ENCODE assay signal across 19 cellular contexts in genomic region chr2:189285351-189285750, GRCh38.
DNase-seq lines count a peak whose midpoint lies in the region; ATAC-seq and TF ChIP-seq lines count a peak whose summit lies in the region.
"Had no signal": no experiment of that assay in that cellular context is flagged by ENCODE, and none has a peak within 500 bp of the region (broad histone marks: within the 10 kb centered on the region; RNA-seq: fewer than 3 reads in every experiment).

No MANE protein-coding gene starts in this region.

- H3K27me3 Mint-ChIP-seq in activated naive CD4-positive, alpha-beta T cell treated with anti-CD3 and anti-CD28 coated beads for 36 hours (ENCODE audit: low read depth) = no peaks in the 10 kb centered on the region
- H3K27me3 Mint-ChIP-seq in neural progenitor cell (ENCODE audit: insufficient read depth, low read depth) = no peaks in the 10 kb centered on the region
- H3K27me3 Mint-ChIP-seq: activated CD8-positive, alpha-beta memory T cell treated with anti-CD3 and anti-CD28 coated beads, Interleukin-2, amount 10 ng/mL, durations not matched to agents 7 days and 5 days; CD8-positive, alpha-beta memory T cell; T-helper 17 cell had no signal

- BruUV-seq in Panc1 (replicated peaks; lab: Mats Ljungman, UMichigan) = no TSS peak

- in situ Hi-C loops in Panc1 (cut with HindIII; ENCODE audit: low pct_unique_long_range_greater_than_20kb, low sequenced_read_pairs) = no loop called here

- H3K9ac ChIP-seq in fibroblast of lung (ENCODE audit: insufficient read depth, low read length) = no peak overlapping the region
- no peak overlapping the region for H3K9ac ChIP-seq in neural progenitor cell

- H3K27me3 ChIP-seq in Panc1 (ENCODE audit: control insufficient read depth, insufficient read depth, low read length) (no peaks in the 10 kb centered on the region), fibroblast of lung (ENCODE audit: control insufficient read depth, insufficient read depth, low read length) (no peaks in the 10 kb centered on the region), neural progenitor cell (no peaks in the 10 kb centered on the region)
- H3K27me3 ChIP-seq: stomach had no signal

- DNase-seq in activated naive CD4-positive, alpha-beta T cell treated with anti-CD3 and anti-CD28 coated beads for 36 hours = no peak
- DNase-seq in activated naive CD4-positive, alpha-beta T cell (lab: John Stamatoyannopoulos, UW) = no peak
- DNase-seq in Panc1 (ENCODE audit: low read depth, low spot score) (no peak), fibroblast of lung (ENCODE audit: low read depth in 2 of 2) (peak in 1 of 2 donors; percentile 49), neural progenitor cell (ENCODE audit: low spot score) (no peak), GM10266 (ENCODE audit: extremely low spot score) (no peak), SHP77 (lab: John Stamatoyannopoulos, UW) (no peak)
- DNase-seq: activated CD4-positive, CD25-positive, alpha-beta regulatory T cell; activated CD8-positive, alpha-beta memory T cell treated with anti-CD3 and anti-CD28 coated beads, Interleukin-2, amount 10 ng/mL, durations not matched to agents 7 days and 5 days; activated effector memory CD4-positive, alpha-beta T cell treated with anti-CD3 and anti-CD28 coated beads, Interleukin-2, amount 50 U/mL, for 16 hours; CD8-positive, alpha-beta memory T cell; Kasumi-1; natural killer cell; NCI-H146; NK-92 treated with Interleukin-12 subunit alpha and Interleukin-12 subunit beta, amount 100 ng/mL, for 24 hours; stomach; T-helper 17 cell had no signal

- peaks cover 4% of the 10 kb centered on the region for H3K36me3 Mint-ChIP-seq in activated naive CD4-positive, alpha-beta T cell treated with anti-CD3 and anti-CD28 coated beads for 36 hours (ENCODE audit: low read depth)
- no peaks in the 10 kb centered on the region for H3K36me3 Mint-ChIP-seq in neural progenitor cell
- H3K36me3 Mint-ChIP-seq: activated CD8-positive, alpha-beta memory T cell treated with anti-CD3 and anti-CD28 coated beads, Interleukin-2, amount 10 ng/mL, durations not matched to agents 7 days and 5 days; CD8-positive, alpha-beta memory T cell had no signal

- H2AFZ ChIP-seq in fibroblast of lung (ENCODE audit: low read length) (no peak overlapping the region), neural progenitor cell (replicated peaks) (no peak overlapping the region)

- no peaks in the 10 kb centered on the region for H3K36me3 ChIP-seq in Panc1 (ENCODE audit: control insufficient read depth, insufficient read depth, low read length)
- H3K36me3 ChIP-seq in fibroblast of lung (ENCODE audit: control insufficient read depth, insufficient read depth, low read length) = no peaks in the 10 kb centered on the region
- H3K36me3 ChIP-seq in neural progenitor cell = no peaks in the 10 kb centered on the region
- H3K36me3 ChIP-seq: stomach had no signal

- CTCF ChIA-PET in activated naive CD4-positive, alpha-beta T cell treated with anti-CD3 and anti-CD28 coated beads for 36 hours (lab: Charles Lee) = interaction anchor here (0.9 to 3.3 kb wide), 7 partner anchors 9 to 191 kb away, joined by 3 to 17 read pairs (median 4); no protein-coding TSS in a partner anchor
- CTCF ChIA-PET in Panc1 (lab: Charles Lee) = no interaction called here

- no peak overlapping the region for H3K4me3 Mint-ChIP-seq in activated naive CD4-positive, alpha-beta T cell treated with anti-CD3 and anti-CD28 coated beads for 36 hours
- H3K4me3 Mint-ChIP-seq in neural progenitor cell = no peak overlapping the region
- H3K4me3 Mint-ChIP-seq: activated CD8-positive, alpha-beta memory T cell treated with anti-CD3 and anti-CD28 coated beads, Interleukin-2, amount 10 ng/mL, durations not matched to agents 7 days and 5 days; CD8-positive, alpha-beta memory T cell; natural killer cell; T-helper 17 cell had no signal

- H3K4me1 Mint-ChIP-seq in activated naive CD4-positive, alpha-beta T cell treated with anti-CD3 and anti-CD28 coated beads for 36 hours (ENCODE audit: low read depth) = peaks cover 49% of the 10 kb centered on the region
- peaks cover 26% of the 10 kb centered on the region for H3K4me1 Mint-ChIP-seq in neural progenitor cell
- H3K4me1 Mint-ChIP-seq: activated CD8-positive, alpha-beta memory T cell treated with anti-CD3 and anti-CD28 coated beads, Interleukin-2, amount 10 ng/mL, durations not matched to agents 7 days and 5 days; natural killer cell had no signal

- H4K20me1 ChIP-seq in fibroblast of lung (ENCODE audit: control insufficient read depth, extremely low read depth, insufficient read depth, low read length) = no peaks in the 10 kb centered on the region
- H4K20me1 ChIP-seq in neural progenitor cell (ENCODE audit: low read depth) = no peaks in the 10 kb centered on the region

- H3K27ac Mint-ChIP-seq in activated naive CD4-positive, alpha-beta T cell treated with anti-CD3 and anti-CD28 coated beads for 36 hours = peak overlapping the region; percentile 90
- H3K27ac Mint-ChIP-seq in neural progenitor cell = no peak overlapping the region
- H3K27ac Mint-ChIP-seq: activated CD8-positive, alpha-beta memory T cell treated with anti-CD3 and anti-CD28 coated beads, Interleukin-2, amount 10 ng/mL, durations not matched to agents 7 days and 5 days; natural killer cell; T-helper 17 cell had no signal

- peak overlapping the region; percentile 13 for H3K27ac ChIP-seq in Panc1 (ENCODE audit: low read length)
- peak overlapping the region; percentile 64 for H3K27ac ChIP-seq in fibroblast of lung (ENCODE audit: insufficient read depth, low read length)
- peak overlapping the region in 15 of 21 experiments; percentile 3 to 80 (median 39) for H3K27ac ChIP-seq in skin epidermis
- no peak overlapping the region for H3K27ac ChIP-seq in neural progenitor cell

- H3K9me3 Mint-ChIP-seq in activated naive CD4-positive, alpha-beta T cell treated with anti-CD3 and anti-CD28 coated beads for 36 hours = peaks cover 5% of the 10 kb centered on the region
- H3K9me3 Mint-ChIP-seq in neural progenitor cell = peaks cover 9% of the 10 kb centered on the region
- H3K9me3 Mint-ChIP-seq: CD8-positive, alpha-beta memory T cell had no signal

- peak overlapping the region; percentile 54 for H3K4me2 ChIP-seq in fibroblast of lung (ENCODE audit: extremely low read depth, insufficient read depth, low read length)
- H3K4me2 ChIP-seq in neural progenitor cell = no peak overlapping the region

- H3K4me3 ChIP-seq in Panc1 (ENCODE audit: low read depth in 2 of 2, low read length in 2 of 2) (no peak overlapping the region), fibroblast of lung (replicated peaks in 1 of 4; ENCODE audit: control extremely low read depth in 1 of 4, insufficient read depth in 1 of 4, low read depth in 3 of 4, low read length in 4 of 4) (no peak overlapping the region), skin epidermis (no peak overlapping the region), neural progenitor cell (no peak overlapping the region)
- H3K4me3 ChIP-seq: lung, stomach had no signal

- H3F3A ChIP-seq in neural progenitor cell (ENCODE audit: low read depth) = no peaks in the 10 kb centered on the region

- ATAC-seq in Panc1 = no peak
- ATAC-seq: activated CD8-positive, alpha-beta memory T cell treated with anti-CD3 and anti-CD28 coated beads, Interleukin-2, amount 10 ng/mL, durations not matched to agents 7 days and 5 days; natural killer cell; T-helper 17 cell had no signal

- intact Hi-C loops in activated naive CD4-positive, alpha-beta T cell treated with anti-CD3 and anti-CD28 coated beads for 36 hours (cut with micrococcal nuclease) = loop anchor here (5.0 kb wide), 1 partner anchor 497 kb away; the partner anchor contains the start of genes ORMDL1 and PMS1
- intact Hi-C loops in Panc1 (cut with micrococcal nuclease; ENCODE audit: unreplicated experiment) = loop anchor here (5.0 to 10.0 kb wide), 2 partner anchors 81 to 127 kb away; no protein-coding TSS in a partner anchor

- H3K4me1 ChIP-seq in Panc1 (ENCODE audit: control insufficient read depth, insufficient read depth, low read length) (peaks cover 12% of the 10 kb centered on the region), fibroblast of lung (ENCODE audit: control insufficient read depth, extremely low read depth, insufficient read depth, low read length) (peaks cover 18% of the 10 kb centered on the region), neural progenitor cell (peaks cover 10% of the 10 kb centered on the region)

- TF ChIP-seq CTCF in Panc1 (IDR thresholded peaks at IDR 0.05) (no peak), fibroblast of lung (conservative IDR thresholded peaks at IDR 0.05 in 1 of 2, IDR thresholded peaks at IDR 0.05 in 1 of 2; ENCODE audit: low read depth in 1 of 2, low read length in 2 of 2) (no peak), neural progenitor cell (IDR thresholded peaks at IDR 0.05) (no peak), GM10266 (IDR thresholded peaks at IDR 0.05; ENCODE audit: control insufficient read depth, insufficient read depth, low read depth, missing control alignments) (no peak)

- POLR2A ChIA-PET in Panc1 (lab: Charles Lee) = interaction anchor here (0.6 kb wide), 1 partner anchor 79 kb away, joined by 5 read pairs; no protein-coding TSS in a partner anchor

- H3K9me3 ChIP-seq in Panc1 (ENCODE audit: control insufficient read depth, insufficient read depth, low read depth, low read length) = peaks cover 2% of the 10 kb centered on the region; the same call in 1 of the 2 replicates
- H3K9me3 ChIP-seq in fibroblast of lung (ENCODE audit: control insufficient read depth, insufficient read depth, low read depth, low read length) = no peaks in the 10 kb centered on the region
- no peaks in the 10 kb centered on the region for H3K9me3 ChIP-seq in neural progenitor cell (ENCODE audit: low read depth)
- H3K9me3 ChIP-seq: stomach had no signal

- H3K79me2 ChIP-seq in fibroblast of lung (ENCODE audit: control insufficient read depth, insufficient read depth, low read length) (no peaks in the 10 kb centered on the region), neural progenitor cell (ENCODE audit: low read depth) (no peaks in the 10 kb centered on the region)
